Comparison of ENCODE assay signal across 20 cellular contexts in the genomic region with DNA sequence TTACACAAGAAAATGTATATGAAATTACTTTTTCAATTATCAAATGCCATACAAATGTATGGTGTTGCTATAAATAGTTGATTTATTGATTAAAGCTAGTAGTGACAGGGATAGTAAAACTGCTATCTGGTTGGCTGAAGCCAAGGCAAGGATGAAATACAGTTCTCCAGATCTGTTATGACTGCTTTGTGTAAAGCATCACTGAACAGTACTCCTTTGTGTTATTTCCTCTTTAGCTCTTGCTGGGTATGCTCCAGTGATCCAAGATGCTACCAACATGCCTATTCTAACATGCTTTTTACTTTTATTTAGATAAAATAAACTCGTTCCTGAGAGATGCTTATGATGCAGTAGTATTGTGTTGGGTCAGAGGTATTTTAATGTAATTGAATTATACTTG.
"Had no signal": no experiment of that assay in that cellular context is flagged by ENCODE, and none has a peak within 500 bp of the region (broad histone marks: within the 10 kb centered on the region; RNA-seq: fewer than 3 reads in every experiment).

No MANE protein-coding gene starts in this region.

- FAIRE-seq: endothelial cell of umbilical vein had no signal

- H3K4me3 Mint-ChIP-seq: central memory CD8-positive, alpha-beta T cell; immature natural killer cell; naive thymus-derived CD4-positive, alpha-beta T cell had no signal

- H3K27me3 Mint-ChIP-seq: central memory CD8-positive, alpha-beta T cell had no signal

- H3K27ac ChIP-seq: brain microvascular endothelial cell, foreskin keratinocyte, neutrophil, parathyroid adenoma, suprapubic skin had no signal

- H3K9me3 Mint-ChIP-seq: central memory CD8-positive, alpha-beta T cell; immature natural killer cell; naive thymus-derived CD4-positive, alpha-beta T cell had no signal

- H3K27ac Mint-ChIP-seq: naive thymus-derived CD4-positive, alpha-beta T cell had no signal

- H3K4me3 ChIP-seq: lung, suprapubic skin had no signal

- DNase-seq: activated CD4-positive, alpha-beta T cell treated with anti-CD3 and anti-CD28 coated beads, Interleukin-2, amount 50 U/mL, for 1 hour; activated CD8-positive, alpha-beta memory T cell treated with anti-CD3 and anti-CD28 coated beads for 24 hours; activated naive CD4-positive, alpha-beta T cell; anterior cingulate cortex; brain microvascular endothelial cell; effector CD8-positive, alpha-beta T cell; foreskin keratinocyte; immature natural killer cell; left cardiac atrium; naive thymus-derived CD4-positive, alpha-beta T cell; stimulated activated CD4-positive, alpha-beta T cell treated with anti-CD3 and anti-CD28 coated beads, Interleukin-15, amount 100 ng/mL, for 24 hours; stimulated activated CD4-positive, alpha-beta T cell treated with anti-CD3 and anti-CD28 coated beads, Interleukin-4, amount 100 ng/mL, for 1 hour; stimulated activated naive CD8-positive, alpha-beta T cell treated with anti-CD3 and anti-CD28 coated beads, Interleukin-15, Interleukin-2, amounts not matched to agents 100 U/mL and 50 U/mL, for 24 hours; trophoblast cell had no signal
